Comparison of ENCODE assay signal across 9 cellular contexts in the genomic region with DNA sequence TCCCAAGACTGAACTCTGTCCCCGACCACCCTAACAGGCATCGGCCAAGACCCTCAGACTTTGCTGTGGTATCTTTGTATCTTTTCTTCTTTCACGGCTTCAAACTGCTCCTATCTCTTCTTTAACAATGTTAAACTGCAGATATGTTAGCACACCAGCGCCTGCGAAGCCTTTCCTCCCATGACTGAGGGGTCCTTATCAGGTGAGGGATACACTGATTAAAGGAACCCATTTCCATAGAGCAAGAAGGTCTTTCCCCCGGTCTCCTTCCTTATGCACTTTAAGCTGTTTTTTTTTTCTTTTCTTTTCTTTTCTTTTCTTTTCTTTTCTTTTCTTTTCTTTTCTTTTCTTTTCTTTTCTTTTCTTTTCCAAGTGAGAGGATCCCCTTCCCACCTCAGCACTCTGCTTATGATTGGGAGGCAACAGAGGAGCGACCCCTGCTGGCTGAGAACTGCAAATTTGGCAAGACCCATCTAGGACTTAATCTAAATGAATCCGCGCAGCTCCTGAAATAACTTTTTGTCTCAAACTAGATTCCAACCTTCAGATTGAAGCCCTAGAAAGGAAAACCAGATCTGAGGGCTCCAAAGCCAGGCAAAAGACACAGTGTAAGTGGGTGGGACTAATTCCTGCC.
DNase-seq lines count a peak whose midpoint lies in the region; ATAC-seq and TF ChIP-seq lines count a peak whose summit lies in the region.
"Had no signal": no experiment of that assay in that cellular context is flagged by ENCODE, and none has a peak within 500 bp of the region (broad histone marks: within the 10 kb centered on the region; RNA-seq: fewer than 3 reads in every experiment).

No MANE protein-coding gene starts in this region.

- H3K27me3 ChIP-seq in heart right ventricle (no peaks in the 10 kb centered on the region), vagina (no peaks in the 10 kb centered on the region)

- no peak for TF ChIP-seq POLR2A in vagina (IDR thresholded peaks at IDR 0.05)

- intact Hi-C loops in heart right ventricle (cut with DNase I) (no loop called here), Right ventricle myocardium inferior (cut with DNase I) (no loop called here), vagina (cut with DNase I) (no loop called here)

- H3K36me3 ChIP-seq in heart right ventricle, result no peaks in the 10 kb centered on the region
- no peaks in the 10 kb centered on the region for H3K36me3 ChIP-seq in vagina

- peaks cover 0 to 7% (median 2%) of the 10 kb centered on the region in 9 donors for H3K4me1 ChIP-seq in heart right ventricle
- H3K4me1 ChIP-seq in vagina, result peaks cover 41% of the 10 kb centered on the region

- H3K4me3 ChIP-seq in heart right ventricle (no peak overlapping the region), vagina (no peak overlapping the region)

- TF ChIP-seq CTCF in heart right ventricle (IDR thresholded peaks at IDR 0.05), result peak in 8 of 9 donors; percentile 13 to 51 (median 36)
- TF ChIP-seq CTCF in vagina (IDR thresholded peaks at IDR 0.05), result no peak

- H3K27ac ChIP-seq in heart right ventricle (no peak overlapping the region), vagina (peak overlapping the region; percentile 71)

- WGBS in heart right ventricle, 2 donors, result 75 to 79% methylated on average over 9 of the region's 9 CpGs

- H3K9me3 ChIP-seq in heart right ventricle (peaks cover 0 to 13% (median 4%) of the 10 kb centered on the region in 11 donors), vagina (no peaks in the 10 kb centered on the region)

- DNase-seq in heart right ventricle (peak in 1 of 2 donors; percentile 37), Right ventricle myocardium inferior (ENCODE audit: missing footprints) (no peak), RPMI8226 (peak; percentile 12), globus pallidus (ENCODE audit: low spot score) (peak; percentile 38), vagina (ENCODE audit: extremely low spot score in 2 of 2) (no peak), OCI-M2 (lab: John Stamatoyannopoulos, UW; ENCODE audit: unreplicated experiment) (no peak), NCI-H1417 treated with DMSO at 0.1 percent for 48 hours (lab: John Stamatoyannopoulos, UW) (no peak)
- DNase-seq: SW 1271 had no signal

- ATAC-seq in heart right ventricle (no peak), Right ventricle myocardium inferior (no peak), HG03442 (IDR thresholded peaks at IDR 0.05; ENCODE audit: unreplicated experiment) (no peak)

Comparison
In these comparisons a context has a peak if more than half of its experiments do, and no peak if none do; other contexts are left out.
1. DNase-seq: peak in RPMI8226 (single experiment) and globus pallidus (single experiment); none in Right ventricle myocardium inferior (single experiment), vagina (0 of 2), OCI-M2 (single experiment) and NCI-H1417 treated with DMSO at 0.1 percent for 48 hours (single experiment).
2. CTCF ChIP-seq: peak in heart right ventricle (8 of 9); none in vagina (0 of 3).